In genomic region chr21:38244885-38245869, GRCh38 we compare ENCODE assay signal across 8 cellular contexts.
A peak's percentile ranks its signal among the peaks of the same experiment; 100 is the strongest.
DNase-seq lines count a peak whose midpoint lies in the region; ATAC-seq and TF ChIP-seq lines count a peak whose summit lies in the region.

No MANE protein-coding gene starts in this region.

- ATAC-seq in GM18519 (IDR thresholded peaks at IDR 0.05; ENCODE audit: low FRiP score, unreplicated experiment) (peak; percentile 86), HG03039 (IDR thresholded peaks at IDR 0.05; ENCODE audit: unreplicated experiment) (peak; percentile 67)

- in situ Hi-C loops in brain microvascular endothelial cell (cut with HindIII; ENCODE audit: low pct_ligation_motif_present, low sequenced_read_pairs): no loop called here

- H3K4me3 Mint-ChIP-seq in T-helper 2 cell treated with Interferon-gamma antibody and Interleukin-4, amounts not matched to agents 5 μg/mL and 100 μg/mL, for 36 hours: peak overlapping the region; percentile 64

- H3K4me3 ChIP-seq in brain microvascular endothelial cell (ENCODE audit: low read depth, low read length): no peak overlapping the region

- DNase-seq in T-helper 2 cell treated with Interferon-gamma antibody and Interleukin-4, amounts not matched to agents 5 μg/mL and 100 μg/mL, for 36 hours (ENCODE audit: low spot score): peak; percentile 75
- DNase-seq in brain microvascular endothelial cell (peak; percentile 99), cortex of kidney (lab: John Stamatoyannopoulos, UW) (no peak), head of caudate nucleus (no peak), NCI-H748 treated with DMSO at 0.1 percent for 48 hours (lab: John Stamatoyannopoulos, UW) (no peak)
- DNase-seq in stimulated activated CD4-positive, alpha-beta T cell treated with anti-CD3 and anti-CD28 coated beads, Interleukin-4, amount 100 ng/mL, for 24 hours: peak; percentile 74

- H3K36me3 ChIP-seq in brain microvascular endothelial cell (replicated peaks): no peaks in the 10 kb centered on the region

- no peaks in the 10 kb centered on the region for H3K27me3 ChIP-seq in brain microvascular endothelial cell (replicated peaks)

- H3K27ac Mint-ChIP-seq in T-helper 2 cell treated with Interferon-gamma antibody and Interleukin-4, amounts not matched to agents 5 μg/mL and 100 μg/mL, for 36 hours: peak overlapping the region; percentile 54

- H3K27me3 Mint-ChIP-seq in T-helper 2 cell treated with Interferon-gamma antibody and Interleukin-4, amounts not matched to agents 5 μg/mL and 100 μg/mL, for 36 hours (ENCODE audit: low read depth): peaks cover 44% of the 10 kb centered on the region

- peak overlapping the region; percentile 87 for H3K27ac ChIP-seq in brain microvascular endothelial cell

- no peaks in the 10 kb centered on the region for H3K36me3 Mint-ChIP-seq in T-helper 2 cell treated with Interferon-gamma antibody and Interleukin-4, amounts not matched to agents 5 μg/mL and 100 μg/mL, for 36 hours (ENCODE audit: low read depth)

- no peak for TF ChIP-seq CTCF in brain microvascular endothelial cell (IDR thresholded peaks at IDR 0.05; ENCODE audit: low read depth, low read length, missing control alignments)

- H3K9me3 Mint-ChIP-seq in T-helper 2 cell treated with Interferon-gamma antibody and Interleukin-4, amounts not matched to agents 5 μg/mL and 100 μg/mL, for 36 hours: no peaks in the 10 kb centered on the region

- intact Hi-C loops in head of caudate nucleus (cut with DNase I): no loop called here

- peaks cover 37% of the 10 kb centered on the region for H3K4me1 Mint-ChIP-seq in T-helper 2 cell treated with Interferon-gamma antibody and Interleukin-4, amounts not matched to agents 5 μg/mL and 100 μg/mL, for 36 hours (ENCODE audit: low read depth)

Comparison
In these comparisons a context has a peak if more than half of its experiments do, and no peak if none do; other contexts are left out.
1. DNase-seq: peak in T-helper 2 cell treated with Interferon-gamma antibody and Interleukin-4, amounts not matched to agents 5 μg/mL and 100 μg/mL, for 36 hours (single experiment), brain microvascular endothelial cell (single experiment) and stimulated activated CD4-positive, alpha-beta T cell treated with anti-CD3 and anti-CD28 coated beads, Interleukin-4, amount 100 ng/mL, for 24 hours (single experiment); none in cortex of kidney (single experiment), head of caudate nucleus (0 of 42) and NCI-H748 treated with DMSO at 0.1 percent for 48 hours (single experiment).